1 cellular context compared by ENCODE assay signal in genomic region chr10:69087600-69088470, GRCh38.
TF ChIP-seq lines count a peak whose summit lies in the region.

Gene SRGN, plus strand, starts transcription at chr10:69088103. Its CDS starts 55 bp downstream, at chr10:69088158.

TF ChIP-seq in K562, 482 proteins besides CTCF, POLR2A, EP300 and RAD21 (continued from another document and continues in another):
- TF ChIP-seq ATF2 (CRISPR knock-in tag; IDR thresholded peaks at IDR 0.05) (no peak), ZNF354B (CRISPR knock-in tag; IDR thresholded peaks at IDR 0.05) (peak; percentile 49; the same call in 1 of the 2 replicates), BRF1 (IDR thresholded peaks at IDR 0.05; ENCODE audit: borderline replicate concordance, extremely low read depth, insufficient read length) (no peak), PURB (CRISPR knock-in tag; IDR thresholded peaks at IDR 0.05; ENCODE audit: low read depth) (no peak), ZNF146 (CRISPR knock-in tag; IDR thresholded peaks at IDR 0.05; ENCODE audit: unreplicated experiment) (no peak), ZBTB40 (IDR thresholded peaks at IDR 0.05) (peak; percentile 37; the same call in 1 of the 2 replicates), ZBTB40 (CRISPR knock-in tag; IDR thresholded peaks at IDR 0.05) (no peak), ZNF224 (CRISPR knock-in tag; IDR thresholded peaks at IDR 0.05) (no peak), SMARCE1 (IDR thresholded peaks at IDR 0.05) (peak; percentile 19; the same call in 1 of the 2 replicates), HNRNPLL (IDR thresholded peaks at IDR 0.05; ENCODE audit: low read depth, low read length, poor library complexity, severe bottlenecking) (no peak), CHD2 (IDR thresholded peaks at IDR 0.05; ENCODE audit: low read depth, low read length) (no peak), SREBF2 (CRISPR knock-in tag; IDR thresholded peaks at IDR 0.05) (no peak), ZZZ3 (IDR thresholded peaks at IDR 0.05) (no peak), ARID2 (IDR thresholded peaks at IDR 0.05) (no peak), HNRNPK (IDR thresholded peaks at IDR 0.05; ENCODE audit: low read depth, low read length, poor library complexity, severe bottlenecking) (no peak), PYGO2 (tag; IDR thresholded peaks at IDR 0.05) (no peak), HMG20B (CRISPR knock-in tag; IDR thresholded peaks at IDR 0.05) (no peak), JUND (IDR thresholded peaks at IDR 0.05; ENCODE audit: borderline replicate concordance, low read depth, low read length) (no peak; the same call in 1 of the 2 replicates), JUND (tag; IDR thresholded peaks at IDR 0.05; ENCODE audit: borderline replicate concordance, low read depth, low read length) (no peak; the same call in 2 of the 3 replicates), NFRKB (IDR thresholded peaks at IDR 0.05; ENCODE audit: low read depth) (peak; percentile 68), SFPQ (IDR thresholded peaks at IDR 0.05; ENCODE audit: low read depth, low read length) (no peak), ZMIZ1 (IDR thresholded peaks at IDR 0.05; ENCODE audit: low read depth in 2 of 2, low read length in 2 of 2) (no peak), DIDO1 (tag; IDR thresholded peaks at IDR 0.05; ENCODE audit: low read depth) (0 out of 2 replicates have a peak, but pooled peaks have one; percentile 22), ZNF584 (CRISPR knock-in tag; IDR thresholded peaks at IDR 0.05; ENCODE audit: low read depth) (no peak), CHCHD3 (CRISPR knock-in tag; IDR thresholded peaks at IDR 0.05) (no peak), FOXP1 (CRISPR knock-in tag; IDR thresholded peaks at IDR 0.05) (no peak), RNF219 (CRISPR knock-in tag; IDR thresholded peaks at IDR 0.05) (no peak), PRPF4 (IDR thresholded peaks at IDR 0.05; ENCODE audit: insufficient read depth, low read depth, low read length, poor library complexity, severe bottlenecking) (no peak), ZBTB43 (CRISPR knock-in tag; IDR thresholded peaks at IDR 0.05) (no peak), ELK3 (CRISPR knock-in tag; IDR thresholded peaks at IDR 0.05) (no peak), WHSC1 (IDR thresholded peaks at IDR 0.05; ENCODE audit: low read length) (no peak), BCL6 (CRISPR knock-in tag; IDR thresholded peaks at IDR 0.05) (no peak), E2F1 (CRISPR knock-in tag; IDR thresholded peaks at IDR 0.05) (no peak), GMEB1 (CRISPR knock-in tag; IDR thresholded peaks at IDR 0.05) (no peak), RAD51 (IDR thresholded peaks at IDR 0.05; ENCODE audit: borderline replicate concordance, low read depth) (no peak)
